ENCODE assay signal across 8 cellular contexts in the genomic region with DNA sequence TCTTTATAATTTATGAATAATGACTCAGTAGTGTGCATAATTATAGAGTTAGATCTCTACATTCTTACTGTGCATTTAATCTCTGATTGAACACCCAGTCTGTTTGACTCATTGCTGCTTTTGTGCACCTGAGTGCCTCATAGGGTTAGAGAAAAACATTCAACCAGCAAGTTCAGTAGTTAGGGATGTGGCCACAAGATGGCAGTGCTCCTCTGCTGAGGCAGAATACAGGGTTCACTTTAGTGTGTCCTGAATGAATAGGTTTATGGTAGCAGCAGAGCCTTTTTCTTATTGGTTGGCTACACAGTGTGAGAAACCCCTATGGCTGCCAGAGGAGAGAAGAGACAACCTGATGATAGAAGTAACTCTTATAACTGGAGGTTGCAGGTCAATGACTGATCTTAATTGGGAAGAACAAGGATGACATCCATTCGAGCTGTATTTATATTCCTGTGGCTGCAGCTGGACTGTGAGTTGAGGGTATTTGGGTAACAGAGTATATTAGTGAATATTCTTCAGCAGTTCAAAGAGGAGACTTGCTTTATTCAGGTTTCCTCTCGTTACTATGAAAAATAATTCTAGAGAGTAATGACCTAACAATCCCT.
DNase-seq lines count a peak whose midpoint lies in the region; ATAC-seq lines count a peak whose summit lies in the region.

No MANE protein-coding gene starts in this region.

- no peak overlapping the region for H3K4me3 ChIP-seq in mesenchymal stem cell (ENCODE audit: insufficient read depth in 1 of 2, low read depth in 1 of 2, low read length in 2 of 2)

- H3K36me3 ChIP-seq in mesenchymal stem cell (ENCODE audit: control insufficient read depth in 1 of 2, insufficient read depth in 2 of 2, low read depth in 1 of 2, low read length in 2 of 2): no peaks in the 10 kb centered on the region

- H2AK5ac ChIP-seq in mesenchymal stem cell (ENCODE audit: low read length, severe bottlenecking): no peak overlapping the region

- no peak overlapping the region for H4K91ac ChIP-seq in mesenchymal stem cell (ENCODE audit: low read length)

- H3K9me3 ChIP-seq in mesenchymal stem cell (ENCODE audit: control insufficient read depth, low read length): no peaks in the 10 kb centered on the region

- no peak overlapping the region for H2BK12ac ChIP-seq in mesenchymal stem cell (ENCODE audit: low read length in 2 of 2)

- 75% methylated on average over 1 of the region's 2 CpGs for WGBS in mesenchymal stem cell

- no peak overlapping the region for H2BK15ac ChIP-seq in mesenchymal stem cell (ENCODE audit: low read depth, poor library complexity, severe bottlenecking)

- no peaks in the 10 kb centered on the region for H3K4me1 ChIP-seq in mesenchymal stem cell (ENCODE audit: control insufficient read depth, insufficient read depth, low read depth, low read length)

- H3K27me3 ChIP-seq in mesenchymal stem cell (ENCODE audit: control insufficient read depth in 1 of 2, insufficient read depth in 1 of 2, low read length in 2 of 2): no peaks in the 10 kb centered on the region

- no peak overlapping the region for H3K9ac ChIP-seq in mesenchymal stem cell (ENCODE audit: low read length)

- H2AFZ ChIP-seq in mesenchymal stem cell (ENCODE audit: low read depth, low read length): no peak overlapping the region

- H2BK5ac ChIP-seq in mesenchymal stem cell (ENCODE audit: low read depth, low read length, poor library complexity, severe bottlenecking): no peak overlapping the region

- ATAC-seq in GM21619 (IDR thresholded peaks at IDR 0.05; ENCODE audit: unreplicated experiment) (peak; percentile 58), GM19023 (IDR thresholded peaks at IDR 0.05; ENCODE audit: unreplicated experiment) (no peak)

- H3K27ac ChIP-seq in mesenchymal stem cell (ENCODE audit: low read length, poor library complexity, severe bottlenecking): no peak overlapping the region

- no peaks in the 10 kb centered on the region for H3K79me1 ChIP-seq in mesenchymal stem cell (replicated peaks; ENCODE audit: low read length, poor library complexity, severe bottlenecking)

- no peak overlapping the region for H3K4ac ChIP-seq in mesenchymal stem cell (ENCODE audit: low read depth in 1 of 2, low read length in 2 of 2)

- H3K18ac ChIP-seq in mesenchymal stem cell (ENCODE audit: low read depth in 1 of 2, low read length in 2 of 2): no peak overlapping the region

- no peak overlapping the region for H3K4me2 ChIP-seq in mesenchymal stem cell (ENCODE audit: low read length, poor library complexity, severe bottlenecking)

- H2BK120ac ChIP-seq in mesenchymal stem cell (ENCODE audit: low read depth, low read length): no peak overlapping the region

- H4K8ac ChIP-seq in mesenchymal stem cell (ENCODE audit: low read length): no peak overlapping the region

- DNase-seq in DMS114 treated with DMSO at 0.1 percent for 48 hours (lab: John Stamatoyannopoulos, UW; ENCODE audit: unreplicated experiment) (peak; percentile 12), NCI-H1694 (lab: John Stamatoyannopoulos, UW) (peak; percentile 38), cerebellar cortex (ENCODE audit: low spot score) (peak; percentile 39), mesenchymal stem cell (peak; percentile 23)
- DNase-seq in activated CD4-positive, CD25-positive, alpha-beta regulatory T cell treated with anti-CD3 and anti-CD28 coated beads, Interleukin-2, amount 50 U/mL, for 72 hours: peak; percentile 69
- peak; percentile 48 to 59 for DNase-seq in stimulated activated CD8-positive, alpha-beta memory T cell treated with anti-CD3 and anti-CD28 coated beads, Interleukin-4, amount 100 ng/mL, for 4 hours (ENCODE audit: low read depth in 2 of 2, low spot score in 1 of 2)

- no peak overlapping the region for H3K23ac ChIP-seq in mesenchymal stem cell (ENCODE audit: low read length in 2 of 2)

- H3K14ac ChIP-seq in mesenchymal stem cell (ENCODE audit: low read length in 2 of 2): no peak overlapping the region

Comparison
In these comparisons a context has a peak if more than half of its experiments do, and no peak if none do; other contexts are left out.
1. DNase-seq: peak in every context shown above with its lines; median percentile 69 in activated CD4-positive, CD25-positive, alpha-beta regulatory T cell treated with anti-CD3 and anti-CD28 coated beads, Interleukin-2, amount 50 U/mL, for 72 hours; 54 in stimulated activated CD8-positive, alpha-beta memory T cell treated with anti-CD3 and anti-CD28 coated beads, Interleukin-4, amount 100 ng/mL, for 4 hours; 39 in cerebellar cortex; 38 in NCI-H1694; 23 in mesenchymal stem cell; 12 in DMS114 treated with DMSO at 0.1 percent for 48 hours.